In genomic region chr12:49264873-49265792, GRCh38 we compare ENCODE assay signal across 1 cellular context.
TF ChIP-seq lines count a peak whose summit lies in the region.

TSS of gene TUBA1C (plus strand) at chr12:49265082. CDS start at chr12:49265182, 100 bp downstream.

TF ChIP-seq in K562, 482 proteins besides CTCF, POLR2A, EP300 and RAD21 (continued from another document and continues in another):
- TF ChIP-seq, protein P1, sequence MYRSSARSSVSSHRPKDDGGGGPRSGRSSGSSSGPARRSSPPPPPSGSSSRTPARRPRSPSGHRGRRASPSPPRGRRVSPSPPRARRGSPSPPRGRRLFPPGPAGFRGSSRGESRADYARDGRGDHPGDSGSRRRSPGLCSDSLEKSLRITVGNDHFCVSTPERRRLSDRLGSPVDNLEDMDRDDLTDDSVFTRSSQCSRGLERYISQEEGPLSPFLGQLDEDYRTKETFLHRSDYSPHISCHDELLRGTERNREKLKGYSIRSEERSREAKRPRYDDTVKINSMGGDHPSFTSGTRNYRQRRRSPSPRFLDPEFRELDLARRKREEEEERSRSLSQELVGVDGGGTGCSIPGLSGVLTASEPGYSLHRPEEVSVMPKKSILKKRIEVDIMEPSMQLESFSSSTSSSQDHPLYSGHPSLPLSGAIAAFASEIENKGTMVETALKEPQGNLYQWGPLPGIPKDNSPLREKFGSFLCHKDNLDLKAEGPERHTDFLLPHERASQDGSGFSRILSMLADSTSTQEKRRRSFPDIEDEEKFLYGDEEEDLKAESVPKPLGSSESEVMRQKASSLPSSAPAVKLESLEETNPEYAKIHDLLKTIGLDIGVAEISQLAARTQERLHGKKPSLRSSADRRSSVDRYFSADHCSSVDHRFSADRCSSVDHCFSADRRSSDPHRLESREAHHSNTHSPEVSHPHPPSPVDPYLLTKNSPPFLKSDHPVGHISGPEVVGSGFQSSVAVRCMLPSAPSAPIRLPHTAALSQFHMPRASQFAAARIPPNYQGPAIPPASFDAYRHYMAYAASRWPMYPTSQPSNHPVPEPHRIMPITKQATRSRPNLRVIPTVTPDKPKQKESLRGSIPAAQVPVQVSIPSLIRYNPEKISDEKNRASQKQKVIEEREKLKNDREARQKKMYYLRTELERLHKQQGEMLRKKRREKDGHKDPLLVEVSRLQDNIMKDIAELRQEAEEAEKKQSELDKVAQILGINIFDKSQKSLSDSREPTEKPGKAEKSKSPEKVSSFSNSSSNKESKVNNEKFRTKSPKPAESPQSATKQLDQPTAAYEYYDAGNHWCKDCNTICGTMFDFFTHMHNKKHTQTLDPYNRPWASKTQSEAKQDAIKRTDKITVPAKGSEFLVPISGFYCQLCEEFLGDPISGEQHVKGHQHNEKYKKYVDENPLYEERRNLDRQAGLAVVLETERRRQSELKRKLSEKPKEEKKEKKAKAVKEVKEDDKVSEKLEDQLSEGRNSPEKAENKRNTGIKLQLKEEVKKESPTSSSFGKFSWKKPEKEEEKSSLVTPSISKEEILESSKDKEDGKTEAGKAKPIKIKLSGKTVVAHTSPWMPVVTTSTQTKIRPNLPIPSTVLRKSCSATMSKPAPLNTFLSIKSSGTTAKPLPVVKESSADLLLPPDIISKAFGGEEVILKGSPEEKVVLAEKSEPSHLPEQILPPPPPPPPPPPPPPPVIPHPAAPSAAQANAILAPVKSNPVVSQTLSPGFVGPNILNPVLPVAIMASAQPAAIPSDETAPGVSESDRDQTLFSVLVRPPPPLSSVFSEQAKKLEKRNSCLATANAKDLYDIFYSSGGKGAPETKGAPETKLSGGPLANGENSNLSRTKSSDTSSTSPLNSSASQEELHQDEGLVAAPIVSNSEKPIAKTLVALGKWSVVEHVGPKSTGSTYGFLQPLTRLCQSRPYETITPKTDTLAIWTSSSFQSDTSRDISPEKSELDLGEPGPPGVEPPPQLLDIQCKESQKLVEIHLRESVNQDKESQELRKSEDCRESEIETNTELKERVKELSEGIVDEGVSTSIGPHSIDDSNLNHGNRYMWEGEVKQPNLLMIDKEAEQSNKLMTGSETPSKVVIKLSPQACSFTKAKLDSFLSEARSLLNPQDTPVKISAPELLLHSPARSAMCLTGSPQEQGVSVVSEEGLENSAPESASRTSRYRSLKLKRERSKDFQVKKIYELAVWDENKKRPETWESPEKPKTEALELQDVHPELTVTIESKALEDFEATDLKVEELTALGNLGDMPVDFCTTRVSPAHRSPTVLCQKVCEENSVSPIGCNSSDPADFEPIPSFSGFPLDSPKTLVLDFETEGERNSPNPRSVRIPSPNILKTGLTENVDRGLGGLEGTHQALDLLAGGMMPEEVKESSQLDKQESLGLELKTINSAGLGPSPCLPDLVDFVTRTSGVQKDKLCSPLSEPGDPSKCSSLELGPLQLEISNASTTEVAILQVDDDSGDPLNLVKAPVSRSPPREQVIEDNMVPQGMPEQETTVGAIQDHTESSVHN (IDR thresholded peaks at IDR 0.05; ENCODE audit: borderline replicate concordance in 1 of 2, low read depth in 1 of 2) = no peak
- TF ChIP-seq ARID1B (IDR thresholded peaks at IDR 0.05) (peak; percentile 61), TOE1 (IDR thresholded peaks at IDR 0.05; ENCODE audit: borderline replicate concordance) (peak; percentile 68; the same call in 1 of the 2 replicates), TOE1 (CRISPR knock-in tag; IDR thresholded peaks at IDR 0.05; ENCODE audit: borderline replicate concordance, low read depth) (peak; percentile 94), CEBPZ (IDR thresholded peaks at IDR 0.05; ENCODE audit: borderline replicate concordance, low read depth, low read length) (no peak), BRF1 (IDR thresholded peaks at IDR 0.05; ENCODE audit: borderline replicate concordance, extremely low read depth, insufficient read length) (no peak), SRSF1 (IDR thresholded peaks at IDR 0.05; ENCODE audit: low read depth, low read length) (no peak), POLR2AphosphoS5 (IDR thresholded peaks at IDR 0.05; ENCODE audit: control insufficient read depth, insufficient read depth, low read depth, low read length) (peak; percentile 100), CC2D1A (IDR thresholded peaks at IDR 0.05) (no peak), ETV6 (IDR thresholded peaks at IDR 0.05; ENCODE audit: borderline replicate concordance in 1 of 2, low read depth in 2 of 2, low read length in 1 of 2) (peak; percentile 87 to 93; a peak in 2 of 4 replicates), ETV6 (CRISPR knock-in tag; IDR thresholded peaks at IDR 0.05; ENCODE audit: borderline replicate concordance) (no peak), RBM39 (optimal IDR thresholded peaks at IDR 0.05; ENCODE audit: low read depth, low read length) (peak; percentile 93), FUS (optimal IDR thresholded peaks at IDR 0.05; ENCODE audit: low read depth, low read length) (no peak), CREB3 (tag; conservative IDR thresholded peaks at IDR 0.05; ENCODE audit: low read depth) (no peak), CREM (IDR thresholded peaks at IDR 0.05; ENCODE audit: low read depth) (peak; percentile 58), ZNF41 (CRISPR knock-in tag; conservative IDR thresholded peaks at IDR 0.05) (no peak; the same call in 1 of the 2 replicates), HNRNPL (IDR thresholded peaks at IDR 0.05; ENCODE audit: low read depth, low read length) (peak; percentile 93), SOX6 (IDR thresholded peaks at IDR 0.05) (peak; percentile 7; the same call in 1 of the 2 replicates), CBX2 (IDR thresholded peaks at IDR 0.05; ENCODE audit: insufficient read depth, low read length, poor library complexity, severe bottlenecking) (no peak), TCFL5 (CRISPR knock-in tag; conservative IDR thresholded peaks at IDR 0.05) (no peak), TBP (optimal IDR thresholded peaks at IDR 0.05; ENCODE audit: low read depth, low read length) (no peak), ELF1 (tag; IDR thresholded peaks at IDR 0.05) (peak; percentile 76), ZNF165 (CRISPR knock-in tag; IDR thresholded peaks at IDR 0.05; ENCODE audit: borderline replicate concordance) (no peak), RBM25 (IDR thresholded peaks at IDR 0.05; ENCODE audit: low read depth, low read length, severe bottlenecking) (peak; percentile 54), SLC30A9 (CRISPR knock-in tag; IDR thresholded peaks at IDR 0.05) (no peak), KAT2B (IDR thresholded peaks at IDR 0.05; ENCODE audit: low read depth, low read length) (no peak), MCM5 (IDR thresholded peaks at IDR 0.05; ENCODE audit: low read depth) (no peak), SNAPC5 (CRISPR knock-in tag; IDR thresholded peaks at IDR 0.05) (no peak), PTBP1 (IDR thresholded peaks at IDR 0.05; ENCODE audit: low read depth, low read length) (peak; percentile 61), ZNF75A (CRISPR knock-in tag; IDR thresholded peaks at IDR 0.05) (no peak), NFYB (IDR thresholded peaks at IDR 0.05; ENCODE audit: extremely low read depth, insufficient read length) (peak; percentile 80), ZNF23 (CRISPR knock-in tag; IDR thresholded peaks at IDR 0.05) (no peak), IRF1 (CRISPR knock-in tag; IDR thresholded peaks at IDR 0.05; ENCODE audit: borderline replicate concordance) (peak; percentile 39; the same call in 1 of the 2 replicates), ZBED1 (IDR thresholded peaks at IDR 0.05) (peak; percentile 76; the same call in 1 of the 2 replicates), ZNF668 (CRISPR knock-in tag; IDR thresholded peaks at IDR 0.05) (no peak), SMAD3 (CRISPR knock-in tag; conservative IDR thresholded peaks at IDR 0.05) (no peak; the same call in 1 of the 2 replicates), ZNF785 (CRISPR knock-in tag; IDR thresholded peaks at IDR 0.05) (no peak), TCF3 (CRISPR knock-in tag; IDR thresholded peaks at IDR 0.05) (no peak; the same call in 1 of the 2 replicates)
- TF ChIP-seq, protein P2, sequence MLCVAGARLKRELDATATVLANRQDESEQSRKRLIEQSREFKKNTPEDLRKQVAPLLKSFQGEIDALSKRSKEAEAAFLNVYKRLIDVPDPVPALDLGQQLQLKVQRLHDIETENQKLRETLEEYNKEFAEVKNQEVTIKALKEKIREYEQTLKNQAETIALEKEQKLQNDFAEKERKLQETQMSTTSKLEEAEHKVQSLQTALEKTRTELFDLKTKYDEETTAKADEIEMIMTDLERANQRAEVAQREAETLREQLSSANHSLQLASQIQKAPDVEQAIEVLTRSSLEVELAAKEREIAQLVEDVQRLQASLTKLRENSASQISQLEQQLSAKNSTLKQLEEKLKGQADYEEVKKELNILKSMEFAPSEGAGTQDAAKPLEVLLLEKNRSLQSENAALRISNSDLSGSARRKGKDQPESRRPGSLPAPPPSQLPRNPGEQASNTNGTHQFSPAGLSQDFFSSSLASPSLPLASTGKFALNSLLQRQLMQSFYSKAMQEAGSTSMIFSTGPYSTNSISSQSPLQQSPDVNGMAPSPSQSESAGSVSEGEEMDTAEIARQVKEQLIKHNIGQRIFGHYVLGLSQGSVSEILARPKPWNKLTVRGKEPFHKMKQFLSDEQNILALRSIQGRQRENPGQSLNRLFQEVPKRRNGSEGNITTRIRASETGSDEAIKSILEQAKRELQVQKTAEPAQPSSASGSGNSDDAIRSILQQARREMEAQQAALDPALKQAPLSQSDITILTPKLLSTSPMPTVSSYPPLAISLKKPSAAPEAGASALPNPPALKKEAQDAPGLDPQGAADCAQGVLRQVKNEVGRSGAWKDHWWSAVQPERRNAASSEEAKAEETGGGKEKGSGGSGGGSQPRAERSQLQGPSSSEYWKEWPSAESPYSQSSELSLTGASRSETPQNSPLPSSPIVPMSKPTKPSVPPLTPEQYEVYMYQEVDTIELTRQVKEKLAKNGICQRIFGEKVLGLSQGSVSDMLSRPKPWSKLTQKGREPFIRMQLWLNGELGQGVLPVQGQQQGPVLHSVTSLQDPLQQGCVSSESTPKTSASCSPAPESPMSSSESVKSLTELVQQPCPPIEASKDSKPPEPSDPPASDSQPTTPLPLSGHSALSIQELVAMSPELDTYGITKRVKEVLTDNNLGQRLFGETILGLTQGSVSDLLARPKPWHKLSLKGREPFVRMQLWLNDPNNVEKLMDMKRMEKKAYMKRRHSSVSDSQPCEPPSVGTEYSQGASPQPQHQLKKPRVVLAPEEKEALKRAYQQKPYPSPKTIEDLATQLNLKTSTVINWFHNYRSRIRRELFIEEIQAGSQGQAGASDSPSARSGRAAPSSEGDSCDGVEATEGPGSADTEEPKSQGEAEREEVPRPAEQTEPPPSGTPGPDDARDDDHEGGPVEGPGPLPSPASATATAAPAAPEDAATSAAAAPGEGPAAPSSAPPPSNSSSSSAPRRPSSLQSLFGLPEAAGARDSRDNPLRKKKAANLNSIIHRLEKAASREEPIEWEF (CRISPR knock-in tag; IDR thresholded peaks at IDR 0.05) = no peak
- TF ChIP-seq, protein P3, sequence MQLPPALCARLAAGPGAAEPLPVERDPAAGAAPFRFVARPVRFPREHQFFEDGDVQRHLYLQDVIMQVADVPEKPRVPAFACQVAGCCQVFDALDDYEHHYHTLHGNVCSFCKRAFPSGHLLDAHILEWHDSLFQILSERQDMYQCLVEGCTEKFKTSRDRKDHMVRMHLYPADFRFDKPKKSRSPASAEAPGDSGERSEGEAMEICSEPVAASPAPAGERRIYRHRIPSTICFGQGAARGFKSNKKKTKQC (CRISPR knock-in tag; IDR thresholded peaks at IDR 0.05) = peak; percentile 85
- TF ChIP-seq, protein P4, sequence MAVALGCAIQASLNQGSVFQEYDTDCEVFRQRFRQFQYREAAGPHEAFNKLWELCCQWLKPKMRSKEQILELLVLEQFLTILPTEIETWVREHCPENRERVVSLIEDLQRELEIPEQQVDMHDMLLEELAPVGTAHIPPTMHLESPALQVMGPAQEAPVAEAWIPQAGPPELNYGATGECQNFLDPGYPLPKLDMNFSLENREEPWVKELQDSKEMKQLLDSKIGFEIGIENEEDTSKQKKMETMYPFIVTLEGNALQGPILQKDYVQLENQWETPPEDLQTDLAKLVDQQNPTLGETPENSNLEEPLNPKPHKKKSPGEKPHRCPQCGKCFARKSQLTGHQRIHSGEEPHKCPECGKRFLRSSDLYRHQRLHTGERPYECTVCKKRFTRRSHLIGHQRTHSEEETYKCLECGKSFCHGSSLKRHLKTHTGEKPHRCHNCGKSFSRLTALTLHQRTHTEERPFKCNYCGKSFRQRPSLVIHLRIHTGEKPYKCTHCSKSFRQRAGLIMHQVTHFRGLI (CRISPR knock-in tag; IDR thresholded peaks at IDR 0.05) = 0 out of 2 replicates have a peak, but pooled peaks have one; percentile 36
